ENCODE assay signal across 29 cellular contexts in the genomic region with DNA sequence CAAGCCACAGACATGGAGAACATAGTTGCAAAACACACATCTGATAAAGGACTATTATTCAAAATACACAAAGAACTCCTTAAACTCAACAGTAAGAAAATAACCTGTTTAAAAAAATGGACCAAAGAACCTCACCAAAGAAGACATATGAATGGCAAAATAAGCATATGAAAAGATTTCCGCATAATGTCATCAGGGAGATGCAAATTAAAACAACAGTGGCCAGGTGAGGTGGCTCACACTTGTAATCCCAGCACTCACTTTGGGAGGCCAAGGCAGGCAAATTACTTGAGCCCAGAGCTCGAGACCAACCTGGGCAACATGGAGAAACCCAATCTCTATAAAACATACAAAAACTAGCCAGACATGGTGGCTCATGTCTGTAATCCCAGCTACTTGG.
"Had no signal": no experiment of that assay in that cellular context is flagged by ENCODE, and none has a peak within 500 bp of the region (broad histone marks: within the 10 kb centered on the region; RNA-seq: fewer than 3 reads in every experiment).

No MANE protein-coding gene starts in this region.

- DNase-seq: dermis blood vessel endothelial cell; effector memory CD4-positive, alpha-beta T cell; foreskin fibroblast; gastrocnemius medialis; head of caudate nucleus; left cardiac atrium; left lung; mammary epithelial cell; mesendoderm; midbrain; naive thymus-derived CD8-positive, alpha-beta T cell; nephron progenitor cell; occipital lobe; ovary; posterior cingulate gyrus; psoas muscle; right cardiac atrium; sigmoid colon; stimulated activated CD4-positive, alpha-beta T cell treated with anti-CD3 and anti-CD28 coated beads, Interleukin-2, amount 100 ng/mL, for 24 hours; stimulated activated CD4-positive, alpha-beta T cell treated with anti-CD3 and anti-CD28 coated beads, Interleukin-4, amount 100 ng/mL, for 24 hours; stimulated activated naive CD4-positive, alpha-beta T cell treated with Interleukin-2 at 50 U/mL for 16 hours; stomach; thyroid gland; trophoblast cell had no signal

- H3K27me3 Mint-ChIP-seq: naive thymus-derived CD8-positive, alpha-beta T cell had no signal

- H3K4me1 Mint-ChIP-seq: nephron progenitor cell; stimulated activated effector memory CD8-positive, alpha-beta T cell treated with anti-CD3 and anti-CD28 coated beads, Interleukin-12 subunit alpha, Interleukin-12 subunit beta, amount 100 ng/mL, for 72 hours had no signal

- H3K4me1 ChIP-seq: gastrocnemius medialis, left lung, psoas muscle, sigmoid colon, stomach, thyroid gland, vagina had no signal

- H3K4me3 ChIP-seq: coronary artery, gastrocnemius medialis, left lung, ovary, psoas muscle, sigmoid colon, stomach, thyroid gland, vagina had no signal

- H3K9me3 Mint-ChIP-seq: naive thymus-derived CD8-positive, alpha-beta T cell; nephron progenitor cell; stimulated activated effector memory CD8-positive, alpha-beta T cell treated with anti-CD3 and anti-CD28 coated beads, Interleukin-12 subunit alpha, Interleukin-12 subunit beta, amount 100 ng/mL, for 72 hours had no signal

- H3K4me3 Mint-ChIP-seq: naive thymus-derived CD8-positive, alpha-beta T cell; nephron progenitor cell; stimulated activated effector memory CD8-positive, alpha-beta T cell treated with anti-CD3 and anti-CD28 coated beads, Interleukin-12 subunit alpha, Interleukin-12 subunit beta, amount 100 ng/mL, for 72 hours had no signal

- H3K27ac ChIP-seq: coronary artery, epithelial cell of prostate, left lung, ovary, psoas muscle, sigmoid colon, stomach, thyroid gland, vagina had no signal

- H3K27me3 ChIP-seq: gastrocnemius medialis, left lung, ovary, sigmoid colon, stomach, thyroid gland, vagina had no signal

- H3K9me3 ChIP-seq: gastrocnemius medialis, left lung, ovary, psoas muscle, sigmoid colon, stomach, thyroid gland, vagina had no signal

- H3K36me3 ChIP-seq: ovary, thyroid gland had no signal

- H3K27ac Mint-ChIP-seq: nephron progenitor cell; stimulated activated effector memory CD8-positive, alpha-beta T cell treated with anti-CD3 and anti-CD28 coated beads, Interleukin-12 subunit alpha, Interleukin-12 subunit beta, amount 100 ng/mL, for 72 hours had no signal

- ATAC-seq: esophagus mucosa; gastrocnemius medialis; left cardiac atrium; left lung; naive thymus-derived CD8-positive, alpha-beta T cell; psoas muscle; right cardiac atrium; stimulated activated effector memory CD8-positive, alpha-beta T cell treated with anti-CD3 and anti-CD28 coated beads, Interleukin-12 subunit alpha, Interleukin-12 subunit beta, amount 100 ng/mL, for 72 hours had no signal
